8 cellular contexts compared by ENCODE assay signal in genomic region chr2:224909885-224910517, GRCh38.
DNase-seq lines count a peak whose midpoint lies in the region; ATAC-seq, FAIRE-seq and TF ChIP-seq lines count a peak whose summit lies in the region.

No MANE protein-coding gene starts in this region.

- H3K36me3 ChIP-seq in pancreas = no peaks in the 10 kb centered on the region

- no peaks in the 10 kb centered on the region for H3K9me3 Mint-ChIP-seq in activated naive CD4-positive, alpha-beta T cell treated with anti-CD3 and anti-CD28 coated beads, Interleukin-2, amount 50 U/mL, for 24 hours

- no peak for FAIRE-seq in pancreas (lab: Jason Lieb, UNC)

- peaks cover 34% of the 10 kb centered on the region for H3K36me3 Mint-ChIP-seq in activated naive CD4-positive, alpha-beta T cell treated with anti-CD3 and anti-CD28 coated beads, Interleukin-2, amount 50 U/mL, for 24 hours

- H3K27ac Mint-ChIP-seq in activated naive CD4-positive, alpha-beta T cell treated with anti-CD3 and anti-CD28 coated beads, Interleukin-2, amount 50 U/mL, for 24 hours = peak overlapping the region; percentile 92

- no peak overlapping the region for H3K4me3 ChIP-seq in foreskin fibroblast (ENCODE audit: low read depth in 1 of 2, low read length in 2 of 2)
- no peak overlapping the region for H3K4me3 ChIP-seq in pancreas

- H3K27me3 ChIP-seq in pancreas = no peaks in the 10 kb centered on the region

- H3K27me3 Mint-ChIP-seq in activated naive CD4-positive, alpha-beta T cell treated with anti-CD3 and anti-CD28 coated beads, Interleukin-2, amount 50 U/mL, for 24 hours = no peaks in the 10 kb centered on the region

- peak; percentile 56 to 90 (median 82) for ATAC-seq in pancreas

- WGBS in pancreas, 2 donors = 6 to 13% methylated on average over 5 of the region's 5 CpGs

- H3K4me1 ChIP-seq in pancreas = peaks cover 0 to 6% (median 0%) of the 10 kb centered on the region in 3 donors

- no peak for TF ChIP-seq CTCF in VCaP (conservative IDR thresholded peaks at IDR 0.05)
- TF ChIP-seq CTCF in foreskin fibroblast (IDR thresholded peaks at IDR 0.05; ENCODE audit: low read depth, low read length) = no peak
- TF ChIP-seq CTCF in pancreas (IDR thresholded peaks at IDR 0.05) = no peak

- no peaks in the 10 kb centered on the region for H3K9me3 ChIP-seq in pancreas

- DNase-seq in activated naive CD4-positive, alpha-beta T cell treated with Interleukin-2 at 50 U/mL for 16 hours = no peak
- peak; percentile 21 for DNase-seq in HT1080 (ENCODE audit: low read depth)
- peak; percentile 93 to 95 for DNase-seq in foreskin fibroblast
- DNase-seq in pancreas = peak in 3 of 6 donors; percentile 8 to 23 (median 22)
- DNase-seq in cortex of kidney (lab: John Stamatoyannopoulos, UW) = no peak
- no peak for DNase-seq in NCI-H1436 treated with DMSO at 0.1 percent for 48 hours (lab: John Stamatoyannopoulos, UW)

- peaks cover 71% of the 10 kb centered on the region for H3K4me1 Mint-ChIP-seq in activated naive CD4-positive, alpha-beta T cell treated with anti-CD3 and anti-CD28 coated beads, Interleukin-2, amount 50 U/mL, for 24 hours

- peak overlapping the region; percentile 65 for H3K27ac ChIP-seq in VCaP
- H3K27ac ChIP-seq in pancreas = peak overlapping the region in 1 of 4 donors; percentile 17

- intact Hi-C loops in pancreas (cut with DNase I) = no loop called here

- H3K4me3 Mint-ChIP-seq in activated naive CD4-positive, alpha-beta T cell treated with anti-CD3 and anti-CD28 coated beads, Interleukin-2, amount 50 U/mL, for 24 hours = peak overlapping the region; percentile 32

Comparison
In these comparisons a context has a peak if more than half of its experiments do, and no peak if none do; other contexts are left out.
1. DNase-seq: peak in HT1080 (single experiment) and foreskin fibroblast (2 of 2); none in activated naive CD4-positive, alpha-beta T cell treated with Interleukin-2 at 50 U/mL for 16 hours (single experiment), cortex of kidney (single experiment) and NCI-H1436 treated with DMSO at 0.1 percent for 48 hours (single experiment).